ENCODE assay signal across 21 cellular contexts in the genomic region with DNA sequence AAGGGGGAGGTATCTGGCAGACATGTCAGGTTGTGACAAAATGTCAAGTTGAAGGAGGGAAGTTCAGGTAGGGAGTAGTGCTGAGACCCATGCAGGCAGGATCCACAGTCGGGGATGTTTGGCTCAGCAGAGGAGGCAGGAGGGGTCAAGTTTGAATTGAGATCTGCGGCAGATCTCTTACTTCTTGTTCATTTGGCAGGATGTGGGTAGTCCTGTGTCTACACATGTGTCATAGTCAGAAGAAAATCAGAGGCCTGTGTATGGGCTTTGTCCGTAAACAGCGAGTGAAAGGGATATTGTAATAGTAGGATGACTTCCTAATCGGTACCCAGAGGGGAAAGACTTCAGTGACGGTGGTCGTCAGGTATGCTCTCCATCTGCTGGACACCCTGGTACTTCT.
"Had no signal": no experiment of that assay in that cellular context is flagged by ENCODE, and none has a peak within 500 bp of the region (broad histone marks: within the 10 kb centered on the region; RNA-seq: fewer than 3 reads in every experiment).

No MANE protein-coding gene starts in this region.

- H3K4me3 Mint-ChIP-seq: immature natural killer cell; natural killer cell treated with Interleukin-12 subunit alpha and Interleukin-12 subunit beta and Interleukin-15 and Interleukin-18, amount 100 ng/mL, for 72 hours; stimulated activated naive B cell treated with anti-CD40 and anti-IgM and Interleukin-4, amounts not matched to agents 10 μg/mL and 1 μg/mL and 100 μg/mL, for 72 hours; stimulated activated naive CD8-positive, alpha-beta T cell treated with anti-CD3 and anti-CD28 coated beads, Interleukin-15, Interleukin-2, amounts not matched to agents 100 ng/mL and 50 ng/mL, for 24 hours had no signal

- H3K9me3 Mint-ChIP-seq: stimulated activated naive CD8-positive, alpha-beta T cell treated with anti-CD3 and anti-CD28 coated beads, Interleukin-15, Interleukin-2, amounts not matched to agents 100 ng/mL and 50 ng/mL, for 24 hours had no signal

- DNase-seq: hypothalamus; kidney; left ventricle myocardium inferior; mesendoderm; midbrain; mucosa of descending colon; naive thymus-derived CD4-positive, alpha-beta T cell; ovary; right lobe of liver; stimulated activated CD4-positive, alpha-beta T cell treated with anti-CD3 and anti-CD28 coated beads, Interleukin-1b, Interleukin-23, amount 100 ng/mL, for 48 hours; stimulated activated CD4-positive, alpha-beta T cell treated with anti-CD3 and anti-CD28 coated beads, Interleukin-2, amount 100 ng/mL, for 48 hours; stimulated activated CD4-positive, alpha-beta T cell treated with anti-CD3 and anti-CD28 coated beads, Interleukin-4, amount 100 ng/mL, for 4 hours; stimulated activated CD8-positive, alpha-beta memory T cell treated with anti-CD3 and anti-CD28 coated beads, Interleukin-4, amount 100 ng/mL, for 48 hours; stimulated activated naive B cell treated with anti-CD40 and anti-IgM and Interleukin-4, amounts not matched to agents 10 μg/mL and 1 μg/mL and 100 μg/mL, for 72 hours; substantia nigra; transverse colon; upper lobe of left lung had no signal

- H3K27me3 Mint-ChIP-seq: naive thymus-derived CD4-positive, alpha-beta T cell; natural killer cell treated with Interleukin-12 subunit alpha and Interleukin-12 subunit beta and Interleukin-15 and Interleukin-18, amount 100 ng/mL, for 72 hours; stimulated activated naive B cell treated with anti-CD40 and anti-IgM and Interleukin-4, amounts not matched to agents 10 μg/mL and 1 μg/mL and 100 μg/mL, for 72 hours; stimulated activated naive CD8-positive, alpha-beta T cell treated with anti-CD3 and anti-CD28 coated beads, Interleukin-15, Interleukin-2, amounts not matched to agents 100 ng/mL and 50 ng/mL, for 24 hours had no signal

- H3K4me1 Mint-ChIP-seq: immature natural killer cell; stimulated activated naive B cell treated with anti-CD40 and anti-IgM and Interleukin-4, amounts not matched to agents 10 μg/mL and 1 μg/mL and 100 μg/mL, for 72 hours had no signal

- ATAC-seq: mucosa of descending colon; naive thymus-derived CD4-positive, alpha-beta T cell; right lobe of liver; stimulated activated naive B cell treated with anti-CD40 and anti-IgM and Interleukin-4, amounts not matched to agents 10 μg/mL and 1 μg/mL and 100 μg/mL, for 72 hours had no signal

- H3K27ac Mint-ChIP-seq: naive thymus-derived CD4-positive, alpha-beta T cell; natural killer cell treated with Interleukin-12 subunit alpha and Interleukin-12 subunit beta and Interleukin-15 and Interleukin-18, amount 100 ng/mL, for 72 hours; progenitor cell of endocrine pancreas; stimulated activated naive B cell treated with anti-CD40 and anti-IgM and Interleukin-4, amounts not matched to agents 10 μg/mL and 1 μg/mL and 100 μg/mL, for 72 hours; stimulated activated naive CD8-positive, alpha-beta T cell treated with anti-CD3 and anti-CD28 coated beads, Interleukin-15, Interleukin-2, amounts not matched to agents 100 ng/mL and 50 ng/mL, for 24 hours had no signal
